ENCODE assay signal across 8 cellular contexts in genomic region chr11:64865286-64866172, GRCh38. TPM values are rescaled to one million over a fixed set of nuclear protein-coding genes. Genes with fewer than 3 reads are reported as not detected.
A peak's percentile ranks its signal among the peaks of the same experiment; 100 is the strongest.
DNase-seq lines count a peak whose midpoint lies in the region; ATAC-seq and TF ChIP-seq lines count a peak whose summit lies in the region.

No MANE protein-coding gene starts in this region.

- H3K27ac Mint-ChIP-seq in CD4-positive, CD25-positive, alpha-beta regulatory T cell: peak overlapping the region; percentile 91 to 99 (median 96)
- peak overlapping the region; percentile 90 for H3K27ac Mint-ChIP-seq in WTC11
- peak overlapping the region; percentile 91 for H3K27ac Mint-ChIP-seq in stimulated activated memory B cell treated with anti-CD40 and anti-IgM and Interleukin-4, amounts not matched to agents 10 μg/mL and 1 μg/mL and 100 μg/mL, for 72 hours

- peaks cover 21 to 97% (median 49%) of the 10 kb centered on the region in 4 donors for H3K4me1 Mint-ChIP-seq in CD4-positive, CD25-positive, alpha-beta regulatory T cell
- peaks cover 17% of the 10 kb centered on the region for H3K4me1 Mint-ChIP-seq in WTC11
- H3K4me1 Mint-ChIP-seq in stimulated activated memory B cell treated with anti-CD40 and anti-IgM and Interleukin-4, amounts not matched to agents 10 μg/mL and 1 μg/mL and 100 μg/mL, for 72 hours: peaks cover 91% of the 10 kb centered on the region

- TF ChIP-seq CTCF in HEK293 (tag by site-specific recombination; IDR thresholded peaks at IDR 0.05) (no peak), WTC11 (IDR thresholded peaks at IDR 0.05) (no peak), foreskin fibroblast (IDR thresholded peaks at IDR 0.05; ENCODE audit: low read depth, low read length) (no peak)

- H3K27ac ChIP-seq in CD4-positive, CD25-positive, alpha-beta regulatory T cell (ENCODE audit: insufficient read depth, low read length, poor library complexity, severe bottlenecking): peak overlapping the region; percentile 91
- no peak overlapping the region for H3K27ac ChIP-seq in HEK293 (ENCODE audit: extremely low read depth, low read depth, low read length)

- POLR2A ChIA-PET in HEK293 (lab: Yijun Ruan, JAX): interaction anchor here (0.6 kb wide), 1 partner anchor 358 kb away, joined by 5 read pairs; no protein-coding TSS in a partner anchor
- POLR2A ChIA-PET in WTC11 (lab: Charles Lee): no interaction called here

- H3K27me3 Mint-ChIP-seq in CD4-positive, CD25-positive, alpha-beta regulatory T cell: no peaks in the 10 kb centered on the region
- no peaks in the 10 kb centered on the region for H3K27me3 Mint-ChIP-seq in WTC11 (ENCODE audit: low read depth)
- H3K27me3 Mint-ChIP-seq in stimulated activated memory B cell treated with anti-CD40 and anti-IgM and Interleukin-4, amounts not matched to agents 10 μg/mL and 1 μg/mL and 100 μg/mL, for 72 hours: no peaks in the 10 kb centered on the region

- H3K4me1 ChIP-seq in CD4-positive, CD25-positive, alpha-beta regulatory T cell (ENCODE audit: control insufficient read depth, insufficient read depth, low read length, poor library complexity, severe bottlenecking): peaks cover 100% of the 10 kb centered on the region
- no peaks in the 10 kb centered on the region for H3K4me1 ChIP-seq in HEK293 (ENCODE audit: control insufficient read depth, insufficient read depth, low read length)

- H3K36me3 Mint-ChIP-seq in CD4-positive, CD25-positive, alpha-beta regulatory T cell: peaks cover 35% of the 10 kb centered on the region
- H3K36me3 Mint-ChIP-seq in WTC11: no peaks in the 10 kb centered on the region
- H3K36me3 Mint-ChIP-seq in stimulated activated memory B cell treated with anti-CD40 and anti-IgM and Interleukin-4, amounts not matched to agents 10 μg/mL and 1 μg/mL and 100 μg/mL, for 72 hours: peaks cover 33% of the 10 kb centered on the region

- CTCF ChIA-PET in HEK293 (lab: Yijun Ruan, JAX) (interaction anchor here (0.9 to 3.7 kb wide), 5 partner anchors 12 to 147 kb away, joined by 4 to 22 read pairs (median 5); partner anchors contain the start of genes CDC42BPG and EHD1), WTC11 (lab: Charles Lee) (interaction anchor here (0.9 to 7.2 kb wide), 7 partner anchors 11 to 131 kb away, joined by 4 to 97 read pairs (median 12); partner anchors contain the start of genes BATF2 and EHD1)

- no peak for DNase-seq in CD4-positive, CD25-positive, alpha-beta regulatory T cell
- DNase-seq in WTC11 (ENCODE audit: low spot score) (no peak), foreskin fibroblast (peak; percentile 81 to 91), dermis blood vessel endothelial cell (no peak), mesenteric fat pad (ENCODE audit: low spot score) (no peak)
- no peak for DNase-seq in effector CD8-positive, alpha-beta T cell (lab: John Stamatoyannopoulos, UW)

- peak overlapping the region; percentile 67 for H3K4me3 ChIP-seq in CD4-positive, CD25-positive, alpha-beta regulatory T cell (ENCODE audit: low read depth, low read length)
- no peak overlapping the region for H3K4me3 ChIP-seq in HEK293 (ENCODE audit: low read depth, low read length)
- H3K4me3 ChIP-seq in foreskin fibroblast (ENCODE audit: low read depth in 1 of 2, low read length in 2 of 2): no peak overlapping the region

- ATAC-seq in CD4-positive, CD25-positive, alpha-beta regulatory T cell (ENCODE audit: low read depth in 2 of 2): peak; percentile 13 to 33
- ATAC-seq in WTC11: no peak
- ATAC-seq in stimulated activated memory B cell treated with anti-CD40 and anti-IgM and Interleukin-4, amounts not matched to agents 10 μg/mL and 1 μg/mL and 100 μg/mL, for 72 hours: peak; percentile 82

- H3K9me3 Mint-ChIP-seq in CD4-positive, CD25-positive, alpha-beta regulatory T cell: no peaks in the 10 kb centered on the region
- H3K9me3 Mint-ChIP-seq in WTC11: no peaks in the 10 kb centered on the region
- H3K9me3 Mint-ChIP-seq in stimulated activated memory B cell treated with anti-CD40 and anti-IgM and Interleukin-4, amounts not matched to agents 10 μg/mL and 1 μg/mL and 100 μg/mL, for 72 hours: peaks cover 2% of the 10 kb centered on the region

- H3K4me3 Mint-ChIP-seq in CD4-positive, CD25-positive, alpha-beta regulatory T cell: peak overlapping the region; percentile 71 to 93 (median 85)
- H3K4me3 Mint-ChIP-seq in WTC11: no peak overlapping the region
- H3K4me3 Mint-ChIP-seq in stimulated activated memory B cell treated with anti-CD40 and anti-IgM and Interleukin-4, amounts not matched to agents 10 μg/mL and 1 μg/mL and 100 μg/mL, for 72 hours: peak overlapping the region; percentile 74

- H3K27me3 ChIP-seq in CD4-positive, CD25-positive, alpha-beta regulatory T cell (ENCODE audit: control insufficient read depth, insufficient read depth, low read length): no peaks in the 10 kb centered on the region

- no peaks in the 10 kb centered on the region for H3K9me3 ChIP-seq in CD4-positive, CD25-positive, alpha-beta regulatory T cell (ENCODE audit: control insufficient read depth in 2 of 2, low read length in 2 of 2)
- no peaks in the 10 kb centered on the region for H3K9me3 ChIP-seq in HEK293 (ENCODE audit: control insufficient read depth, insufficient read depth, low read depth, low read length)

- peaks cover 28% of the 10 kb centered on the region for H3K36me3 ChIP-seq in CD4-positive, CD25-positive, alpha-beta regulatory T cell (ENCODE audit: control insufficient read depth, insufficient read depth, low read length)
- H3K36me3 ChIP-seq in HEK293 (ENCODE audit: control insufficient read depth in 2 of 2, insufficient read depth in 1 of 2, low read length in 2 of 2): no peaks in the 10 kb centered on the region

TF ChIP-seq in HEK293, 187 proteins besides CTCF, POLR2A, EP300 and RAD21:
- TF ChIP-seq ZNF184 (tag by site-specific recombination; IDR thresholded peaks at IDR 0.05) (peak; percentile 96), ZNF138 (tag by site-specific recombination; IDR thresholded peaks at IDR 0.05; ENCODE audit: borderline replicate concordance) (no peak)

TF ChIP-seq in WTC11, 78 proteins besides CTCF, POLR2A, EP300 and RAD21:
- TF ChIP-seq TEAD1 (CRISPR knock-in tag; IDR thresholded peaks at IDR 0.05) (no peak), IRF2 (CRISPR knock-in tag; IDR thresholded peaks at IDR 0.05; ENCODE audit: borderline replicate concordance, low read depth) (no peak)

RNA-seq across cellular contexts. Expression of gene EHD1, which starts 12.9 kb away (rescaled TPM):
- 201 TPM for total RNA-seq in CD4-positive, CD25-positive, alpha-beta regulatory T cell
- polyA plus RNA-seq in CD4-positive, CD25-positive, alpha-beta regulatory T cell: 100 to 1,000 TPM; 180 to 223 (median 183) TPM
- total RNA-seq in WTC11 (2021): 29.9 to 38.1 TPM (median 35.2 TPM) in 3 replicates
- total RNA-seq in dermis blood vessel endothelial cell: 75.9 and 125 TPM in 2 replicates
- total RNA-seq in mesenteric fat pad: 95.0 TPM

RNA-seq across cellular contexts. Expression of gene CDC42BPG, which starts 21.1 kb away (rescaled TPM):
- 11.6 TPM for total RNA-seq in CD4-positive, CD25-positive, alpha-beta regulatory T cell
- polyA plus RNA-seq in CD4-positive, CD25-positive, alpha-beta regulatory T cell: under 1 TPM in 2 of 4 donors, not detected in 2; 0.11 to 0.13 TPM
- 14.9 to 21.6 TPM (median 17.3 TPM) in 3 replicates for total RNA-seq in WTC11 (2021)
- total RNA-seq in dermis blood vessel endothelial cell: 0.34 and 0.37 TPM in 2 replicates
- total RNA-seq in mesenteric fat pad: 0.55 TPM

RNA-seq across cellular contexts. Expression of gene ATG2A, which starts 51.5 kb away (rescaled TPM):
- 234 TPM for total RNA-seq in CD4-positive, CD25-positive, alpha-beta regulatory T cell
- polyA plus RNA-seq in CD4-positive, CD25-positive, alpha-beta regulatory T cell: 1 to 10 TPM; 5.8 to 8.0 (median 6.4) TPM
- total RNA-seq in WTC11 (2021) (25.2 to 31.4 TPM (median 27.6 TPM) in 3 replicates), dermis blood vessel endothelial cell (17.7 and 24.8 TPM in 2 replicates), mesenteric fat pad (22.2 TPM)

RNA-seq across cellular contexts. Expression of gene MEN1, which starts 55.2 kb away (rescaled TPM):
- total RNA-seq in CD4-positive, CD25-positive, alpha-beta regulatory T cell: 31.3 TPM
- polyA plus RNA-seq in CD4-positive, CD25-positive, alpha-beta regulatory T cell: 10 to 100 TPM; 20.9 to 26.1 (median 24.5) TPM
- total RNA-seq in WTC11 (2021): 47.1 to 53.3 TPM (median 51.2 TPM) in 3 replicates
- total RNA-seq in dermis blood vessel endothelial cell: 20.1 and 38.7 TPM in 2 replicates
- 18.5 TPM for total RNA-seq in mesenteric fat pad

RNA-seq across cellular contexts. Expression of gene PPP2R5B, which starts 59.0 kb away (rescaled TPM):
- total RNA-seq in CD4-positive, CD25-positive, alpha-beta regulatory T cell: 34.5 TPM
- 1 to 10 TPM; 3.6 to 4.9 (median 3.8) TPM for polyA plus RNA-seq in CD4-positive, CD25-positive, alpha-beta regulatory T cell
- total RNA-seq in WTC11 (2021): 8.7 to 10.2 TPM (median 9.1 TPM) in 3 replicates
- 14.1 and 15.0 TPM in 2 replicates for total RNA-seq in dermis blood vessel endothelial cell
- 28.3 TPM for total RNA-seq in mesenteric fat pad

Comparison
In these comparisons a context has a peak if more than half of its experiments do, and no peak if none do; other contexts are left out.
1. DNase-seq: peak in foreskin fibroblast (2 of 2); none in CD4-positive, CD25-positive, alpha-beta regulatory T cell (0 of 3), WTC11 (single experiment), effector CD8-positive, alpha-beta T cell (single experiment), dermis blood vessel endothelial cell (single experiment) and mesenteric fat pad (single experiment).
2. Peak in every context shown above with its lines, with median percentiles within 50 percentile points of each other: H3K27ac Mint-ChIP-seq.